ENCODE assay signal across 9 cellular contexts in genomic region chr15:81483496-81483895, GRCh38.
"Had no signal": no experiment of that assay in that cellular context is flagged by ENCODE, and none has a peak within 500 bp of the region (broad histone marks: within the 10 kb centered on the region; RNA-seq: fewer than 3 reads in every experiment).

No MANE protein-coding gene starts in this region.

- H3K27ac ChIP-seq: GM23248 had no signal

- DNase-seq: GM23248, GOT3, H7, H9, HCEC 1CT, HFFc6 had no signal

- H3K9me3 ChIP-seq: HAP-1 had no signal

- H3K36me3 ChIP-seq: HAP-1 had no signal

- H3K27ac Mint-ChIP-seq: GM23338, H9, HFFc6 had no signal

- ATAC-seq: GM23338, HCT116 had no signal

- H3K4me1 ChIP-seq: HAP-1 had no signal

- H3K9me3 Mint-ChIP-seq: GM23338, H9, HFFc6 had no signal

- H3K4me3 ChIP-seq: GM23248, GM23338, HAP-1 had no signal

- H3K4me3 Mint-ChIP-seq: GM23338, H9, HFFc6 had no signal
